In genomic region chr1:107139833-107140702, GRCh38 we compare ENCODE assay signal across 8 cellular contexts.
A peak's percentile ranks its signal among the peaks of the same experiment; 100 is the strongest.
DNase-seq lines count a peak whose midpoint lies in the region; ATAC-seq and TF ChIP-seq lines count a peak whose summit lies in the region.

No MANE protein-coding gene starts in this region.

- peak; percentile 61 for ATAC-seq in GM18519 (IDR thresholded peaks at IDR 0.05; ENCODE audit: low FRiP score, unreplicated experiment)
- ATAC-seq in GM18517 (IDR thresholded peaks at IDR 0.05; ENCODE audit: unreplicated experiment): no peak
- no peak for ATAC-seq in HG03095 (IDR thresholded peaks at IDR 0.05; ENCODE audit: unreplicated experiment)

- TF ChIP-seq POLR2A in NB4 (IDR thresholded peaks at IDR 0.05; ENCODE audit: extremely low read depth, insufficient read length): no peak

- DNase-seq in AG20443 (ENCODE audit: low spot score) (peak; percentile 74), NB4 (ENCODE audit: low read depth) (peak; percentile 6), astrocyte of the cerebellum (ENCODE audit: low read depth) (peak; percentile 26), iPS DF 19.7 (ENCODE audit: low read depth, low spot score) (peak; percentile 72), retinal pigment epithelial cell (ENCODE audit: low read depth) (no peak)

- in situ Hi-C loops in astrocyte of the cerebellum (cut with HindIII; ENCODE audit: low sequenced_read_pairs): no loop called here

- no peak for TF ChIP-seq CTCF in NB4 (IDR thresholded peaks at IDR 0.05; ENCODE audit: low read depth, low read length)
- TF ChIP-seq CTCF in astrocyte of the cerebellum (IDR thresholded peaks at IDR 0.05; ENCODE audit: low read depth, low read length, missing control alignments): no peak
- no peak for TF ChIP-seq CTCF in retinal pigment epithelial cell (conservative IDR thresholded peaks at IDR 0.05; ENCODE audit: low read depth, low read length)

- no peak overlapping the region for H3K4me3 ChIP-seq in NB4 (ENCODE audit: low read depth, low read length)
- peak overlapping the region; percentile 63 for H3K4me3 ChIP-seq in astrocyte of the cerebellum (ENCODE audit: low read depth, low read length)
- peak overlapping the region; percentile 71 for H3K4me3 ChIP-seq in retinal pigment epithelial cell (ENCODE audit: low read length)
